15 cellular contexts compared by ENCODE assay signal in genomic region chr1:153190373-153190772, GRCh38. TPM values are rescaled to one million over a fixed set of nuclear protein-coding genes. Genes with fewer than 3 reads are reported as not detected.
DNase-seq lines count a peak whose midpoint lies in the region; ATAC-seq and TF ChIP-seq lines count a peak whose summit lies in the region.
"Had no signal": no experiment of that assay in that cellular context is flagged by ENCODE, and none has a peak within 500 bp of the region (broad histone marks: within the 10 kb centered on the region; RNA-seq: fewer than 3 reads in every experiment).

No MANE protein-coding gene starts in this region.

- no peaks in the 10 kb centered on the region for H3F3A ChIP-seq in PC-3 (ENCODE audit: low read length, unreplicated experiment)

- H3K36me3 Mint-ChIP-seq in Caco-2 (ENCODE audit: insufficient read depth, unreplicated experiment), result no peaks in the 10 kb centered on the region
- H3K36me3 Mint-ChIP-seq: activated naive CD8-positive, alpha-beta T cell treated with anti-CD3 and anti-CD28 coated beads for 36 hours had no signal

- intact Hi-C loops in Caco-2 (cut with micrococcal nuclease; ENCODE audit: unreplicated experiment), result loop anchor here (2.0 to 10.0 kb wide), 2 partner anchors 96 to 536 kb away; partner anchors contain the start of gene SPRR2E
- intact Hi-C loops in HCT116 (cut with micrococcal nuclease), result loop anchor here (5.0 kb wide), 1 partner anchor 273 kb away; no protein-coding TSS in a partner anchor
- intact Hi-C loops in PC-3 (cut with micrococcal nuclease), result no loop called here
- intact Hi-C loops in adrenal gland (cut with DNase I), result no loop called here

- WGBS in adrenal gland, 4 donors, result 10 to 15% (median 14%) methylated on average over 3 of the region's 3 CpGs

- no peaks in the 10 kb centered on the region for H3K9me3 ChIP-seq in Caco-2
- H3K9me3 ChIP-seq in HCT116 (ENCODE audit: control insufficient read depth in 1 of 2, insufficient read depth in 1 of 2, low read depth in 1 of 2, low read length in 2 of 2), result no peaks in the 10 kb centered on the region
- H3K9me3 ChIP-seq in PC-3 (ENCODE audit: low read length), result no peaks in the 10 kb centered on the region
- H3K9me3 ChIP-seq in adrenal gland (replicated peaks in 1 of 3), result no peaks in the 10 kb centered on the region
- H3K9me3 ChIP-seq in MG63, result no peaks in the 10 kb centered on the region
- H3K9me3 ChIP-seq: prostate gland had no signal

- no peaks in the 10 kb centered on the region for H4K20me1 ChIP-seq in HCT116 (ENCODE audit: insufficient read depth)
- H4K20me1 ChIP-seq in PC-3 (ENCODE audit: low read length), result no peaks in the 10 kb centered on the region

- no peak for DNase-seq in Caco-2
- peak; percentile 27 for DNase-seq in HCT116 (ENCODE audit: low read depth, low spot score)
- DNase-seq in PC-3, result peak; percentile 56
- peak; percentile 7 for DNase-seq in iPS DF 4.7 (ENCODE audit: extremely low read depth, low spot score)
- no peak for DNase-seq in stimulated activated CD4-positive, alpha-beta T cell treated with anti-CD3 and anti-CD28 coated beads, Interleukin-12 subunit alpha, Interleukin-12 subunit beta, amount 100 ng/mL, for 4 hours
- DNase-seq in adrenal gland, result no peak
- no peak for DNase-seq in HuH-7.5 (ENCODE audit: low spot score)
- DNase-seq in MG63, result no peak
- DNase-seq: activated naive CD8-positive, alpha-beta T cell treated with anti-CD3 and anti-CD28 coated beads for 36 hours; cortex of kidney; NCI-H1930; substantia nigra had no signal

- no peaks in the 10 kb centered on the region for H3K79me2 ChIP-seq in HCT116 (ENCODE audit: insufficient read depth, low read length)
- H3K79me2 ChIP-seq in PC-3 (ENCODE audit: low read length), result no peaks in the 10 kb centered on the region

- no peak overlapping the region for H3K9ac ChIP-seq in HCT116 (ENCODE audit: low read length)
- no peak overlapping the region for H3K9ac ChIP-seq in PC-3 (ENCODE audit: low read length)

- no peaks in the 10 kb centered on the region for H3K4me1 Mint-ChIP-seq in Caco-2 (ENCODE audit: low read depth, unreplicated experiment)
- H3K4me1 Mint-ChIP-seq: activated naive CD8-positive, alpha-beta T cell treated with anti-CD3 and anti-CD28 coated beads for 36 hours had no signal

- TF ChIP-seq CTCF in Caco-2 (IDR thresholded peaks at IDR 0.05; ENCODE audit: insufficient read depth in 1 of 2, low read depth in 1 of 2, low read length in 1 of 2, severe bottlenecking in 1 of 2, unreplicated experiment in 1 of 2), result peak; percentile 30 to 45
- peak; percentile 61 to 74 (median 69); a peak in 5 of 6 replicates for TF ChIP-seq CTCF in HCT116 (IDR thresholded peaks at IDR 0.05 in 2 of 3, conservative IDR thresholded peaks at IDR 0.05 in 1 of 3; ENCODE audit: borderline replicate concordance in 1 of 3, insufficient read depth in 1 of 3, low read depth in 2 of 3, low read length in 2 of 3)
- TF ChIP-seq CTCF in PC-3 (conservative IDR thresholded peaks at IDR 0.05; ENCODE audit: low read depth, low read length), result peak; percentile 90
- TF ChIP-seq CTCF in adrenal gland (IDR thresholded peaks at IDR 0.05), result no peak

- no peaks in the 10 kb centered on the region for H3K36me3 ChIP-seq in Caco-2 (ENCODE audit: control insufficient read depth, insufficient read depth, low read length)
- no peaks in the 10 kb centered on the region for H3K36me3 ChIP-seq in HCT116 (ENCODE audit: control insufficient read depth in 1 of 2, insufficient read depth in 2 of 2, low read length in 2 of 2)
- H3K36me3 ChIP-seq in PC-3 (ENCODE audit: low read depth, low read length), result no peaks in the 10 kb centered on the region
- H3K36me3 ChIP-seq in adrenal gland (replicated peaks in 1 of 2), result no peaks in the 10 kb centered on the region
- no peaks in the 10 kb centered on the region for H3K36me3 ChIP-seq in MG63
- H3K36me3 ChIP-seq: prostate gland had no signal

- H3K4me1 ChIP-seq in Caco-2 (no peaks in the 10 kb centered on the region), HCT116 (ENCODE audit: control insufficient read depth in 1 of 2, insufficient read depth in 2 of 2, low read length in 2 of 2) (no peaks in the 10 kb centered on the region), PC-3 (ENCODE audit: insufficient read depth, low read length) (no peaks in the 10 kb centered on the region), adrenal gland (replicated peaks in 1 of 2) (no peaks in the 10 kb centered on the region)
- H3K4me1 ChIP-seq: prostate gland had no signal

- POLR2A ChIA-PET in Caco-2 (lab: Charles Lee), result no interaction called here
- POLR2A ChIA-PET in HCT116 (lab: Charles Lee), result no interaction called here
- POLR2A ChIA-PET in PC-3 (lab: Charles Lee; ENCODE audit: unreplicated experiment), result no interaction called here

- H3K27me3 ChIP-seq in Caco-2 (replicated peaks; ENCODE audit: control insufficient read depth, insufficient read depth, low read length) (no peaks in the 10 kb centered on the region; the same call in 1 of the 2 replicates), HCT116 (ENCODE audit: insufficient read depth, low read length) (peaks cover 35% of the 10 kb centered on the region; the same call in 1 of the 2 replicates), PC-3 (ENCODE audit: low read length) (peaks cover 25% of the 10 kb centered on the region), adrenal gland (no peaks in the 10 kb centered on the region), MG63 (peaks cover 5% of the 10 kb centered on the region; the same call in 1 of the 2 replicates)

- no peak overlapping the region for H2AFZ ChIP-seq in HCT116 (ENCODE audit: low read depth, low read length, poor library complexity, severe bottlenecking)
- H2AFZ ChIP-seq in PC-3 (ENCODE audit: low read length), result no peak overlapping the region

- no peak overlapping the region for H3K27ac Mint-ChIP-seq in Caco-2 (ENCODE audit: unreplicated experiment)
- H3K27ac Mint-ChIP-seq: activated naive CD8-positive, alpha-beta T cell treated with anti-CD3 and anti-CD28 coated beads for 36 hours had no signal

- H3K27me3 Mint-ChIP-seq in Caco-2 (ENCODE audit: insufficient read depth, unreplicated experiment), result peaks cover 17% of the 10 kb centered on the region

- H3K9me3 Mint-ChIP-seq in Caco-2 (ENCODE audit: unreplicated experiment), result peaks cover 11% of the 10 kb centered on the region

- H3K4me2 ChIP-seq in HCT116 (ENCODE audit: low read length), result no peak overlapping the region
- no peak overlapping the region for H3K4me2 ChIP-seq in PC-3 (ENCODE audit: low read length)

- H3K27ac ChIP-seq in HCT116 (ENCODE audit: low read depth, low read length), result no peak overlapping the region
- H3K27ac ChIP-seq in PC-3 (ENCODE audit: low read length), result no peak overlapping the region
- H3K27ac ChIP-seq in adrenal gland, result no peak overlapping the region
- H3K27ac ChIP-seq: prostate gland had no signal

- no peak overlapping the region for H3K4me3 ChIP-seq in Caco-2 (ENCODE audit: low read depth, low read length)
- H3K4me3 ChIP-seq in HCT116 (replicated peaks in 1 of 2; ENCODE audit: low read depth in 1 of 2, low read length in 2 of 2), result no peak overlapping the region
- no peak overlapping the region for H3K4me3 ChIP-seq in PC-3 (ENCODE audit: low read length)
- H3K4me3 ChIP-seq in adrenal gland, result no peak overlapping the region
- no peak overlapping the region for H3K4me3 ChIP-seq in MG63
- H3K4me3 ChIP-seq: prostate gland had no signal

- no peak overlapping the region for H3K4me3 Mint-ChIP-seq in Caco-2 (ENCODE audit: unreplicated experiment)
- H3K4me3 Mint-ChIP-seq: activated naive CD8-positive, alpha-beta T cell treated with anti-CD3 and anti-CD28 coated beads for 36 hours had no signal

- peak; percentile 68 for TF ChIP-seq RAD21 in HCT116 (IDR thresholded peaks at IDR 0.05; ENCODE audit: low read depth)

- ATAC-seq in HCT116 (peak; percentile 77), PC-3 (no peak)

- BruUV-seq in Caco-2 (replicated peaks; lab: Mats Ljungman, UMichigan) (no TSS peak), HCT116 (replicated peaks; lab: Mats Ljungman, UMichigan) (no TSS peak), PC-3 (replicated peaks; lab: Mats Ljungman, UMichigan) (no TSS peak)

- TF ChIP-seq POLR2A in HCT116 (IDR thresholded peaks at IDR 0.05; ENCODE audit: borderline replicate concordance, extremely low read depth, insufficient read depth, insufficient read length) (no peak), adrenal gland (IDR thresholded peaks at IDR 0.05) (no peak)

- H3K9me2 ChIP-seq in HCT116 (ENCODE audit: insufficient read depth) (no peaks in the 10 kb centered on the region), PC-3 (replicated peaks; ENCODE audit: low read length) (no peaks in the 10 kb centered on the region)

- CTCF ChIA-PET in Caco-2 (lab: Charles Lee), result no interaction called here
- CTCF ChIA-PET in HCT116 (lab: Charles Lee), result interaction anchor here (0.6 to 4.6 kb wide), 3 partner anchors 230 to 320 kb away, joined by 3 to 94 read pairs (median 5); no protein-coding TSS in a partner anchor
- CTCF ChIA-PET in PC-3 (lab: Charles Lee), result no interaction called here

- RAD21 ChIA-PET in HCT116 (lab: Charles Lee; ENCODE audit: low non-redundant PET in 1 of 2, low total read pairs in 2 of 2, uncharacterized antibody in 2 of 2, unreplicated experiment in 2 of 2), result no interaction called here

TF ChIP-seq in HCT116, 20 proteins besides CTCF, POLR2A, EP300 and RAD21:
- no peak for TF ChIP-seq EZH2phosphoT487 (IDR thresholded peaks at IDR 0.05; ENCODE audit: borderline replicate concordance)
- TF ChIP-seq CEBPB (IDR thresholded peaks at IDR 0.05; ENCODE audit: low read depth), result no peak

RNA-seq across cellular contexts. Expression of gene LELP1, which starts 12.9 kb away (rescaled TPM):
- total RNA-seq in Caco-2 (2022) (not detected in 2 replicates), HCT116 (2021; ENCODE audit: unreplicated experiment) (not detected), PC-3 (2014; rRNA removed) (not detected in 2 replicates), adrenal gland (not detected)
- polyA plus RNA-seq in HCT116 (2012), result not detected in 2 replicates
- polyA plus RNA-seq in adrenal gland, result not detected
- not detected in 2 replicates for total RNA-seq in MG63 (2014; rRNA removed; shearing (Covaris generic); ENCODE audit: low replicate concordance)
- total RNA-seq: activated naive CD8-positive, alpha-beta T cell treated with anti-CD3 and anti-CD28 coated beads for 36 hours; lung microvascular endothelial cell had no signal
- polyA plus RNA-seq: BJ had no signal

RNA-seq across cellular contexts. Expression of gene PRR9, which starts 27.0 kb away (rescaled TPM):
- total RNA-seq in Caco-2 (2022), result 0.88 TPM in 1 of 2 replicates, not detected in the other
- total RNA-seq in HCT116 (2021; ENCODE audit: unreplicated experiment), result not detected
- polyA plus RNA-seq in HCT116 (2012), result not detected in 2 replicates
- total RNA-seq in PC-3 (2014; rRNA removed), result not detected in 2 replicates
- total RNA-seq in adrenal gland, result not detected
- polyA plus RNA-seq in adrenal gland, result not detected
- total RNA-seq in MG63 (2014; rRNA removed; shearing (Covaris generic); ENCODE audit: low replicate concordance), result 0.07 and 1.0 TPM in 2 replicates
- total RNA-seq: activated naive CD8-positive, alpha-beta T cell treated with anti-CD3 and anti-CD28 coated beads for 36 hours; lung microvascular endothelial cell; prostate gland had no signal
- polyA plus RNA-seq: BJ had no signal

RNA-seq across cellular contexts. Expression of gene SPRR2G, which starts 39.7 kb away (rescaled TPM):
- not detected in 2 replicates for total RNA-seq in Caco-2 (2022)
- not detected for total RNA-seq in HCT116 (2021; ENCODE audit: unreplicated experiment)
- not detected in 2 replicates for polyA plus RNA-seq in HCT116 (2012)
- total RNA-seq in PC-3 (2014; rRNA removed), result not detected in 2 replicates
- total RNA-seq in adrenal gland, result not detected
- not detected for polyA plus RNA-seq in adrenal gland
- not detected in 2 replicates for total RNA-seq in MG63 (2014; rRNA removed; shearing (Covaris generic); ENCODE audit: low replicate concordance)
- total RNA-seq: activated naive CD8-positive, alpha-beta T cell treated with anti-CD3 and anti-CD28 coated beads for 36 hours; lung microvascular endothelial cell; prostate gland had no signal
- polyA plus RNA-seq: BJ had no signal

Comparison
In these comparisons a context has a peak if more than half of its experiments do, and no peak if none do; other contexts are left out.
1. DNase-seq: peak in HCT116 (single experiment), PC-3 (single experiment) and iPS DF 4.7 (single experiment); none in Caco-2 (0 of 2), stimulated activated CD4-positive, alpha-beta T cell treated with anti-CD3 and anti-CD28 coated beads, Interleukin-12 subunit alpha, Interleukin-12 subunit beta, amount 100 ng/mL, for 4 hours (single experiment), adrenal gland (0 of 7), HuH-7.5 (single experiment) and MG63 (single experiment).
2. CTCF ChIP-seq: peak in Caco-2 (2 of 2), HCT116 (3 of 3) and PC-3 (single experiment); none in adrenal gland (0 of 6).
3. intact Hi-C loops: an anchor here in Caco-2 (2.0 to 10.0 kb wide) and HCT116 (5.0 kb wide); none called in PC-3 and adrenal gland.